Comparison of ENCODE assay signal across 23 cellular contexts in genomic region chr2:127683056-127683455, GRCh38. TPM values are rescaled to one million over a fixed set of nuclear protein-coding genes. Genes with fewer than 3 reads are reported as not detected.
DNase-seq lines count a peak whose midpoint lies in the region; ATAC-seq and TF ChIP-seq lines count a peak whose summit lies in the region.
"Had no signal": no experiment of that assay in that cellular context is flagged by ENCODE, and none has a peak within 500 bp of the region (broad histone marks: within the 10 kb centered on the region; RNA-seq: fewer than 3 reads in every experiment).

No MANE protein-coding gene starts in this region.

- no peaks in the 10 kb centered on the region for H3K79me2 ChIP-seq in hepatocyte
- H3K79me2 ChIP-seq in smooth muscle cell (ENCODE audit: low read depth) = no peaks in the 10 kb centered on the region

- peaks cover 8 to 23% of the 10 kb centered on the region in 2 donors for H3K4me1 ChIP-seq in ascending aorta
- H3K4me1 ChIP-seq in hepatocyte (ENCODE audit: insufficient read depth) = peaks cover 36% of the 10 kb centered on the region
- H3K4me1 ChIP-seq in smooth muscle cell (ENCODE audit: low read depth) = peaks cover 16% of the 10 kb centered on the region
- H3K4me1 ChIP-seq: SJSA1 had no signal

- H3K4me2 ChIP-seq in hepatocyte (no peak overlapping the region), smooth muscle cell (peak overlapping the region; percentile 64)

- intact Hi-C loops in ascending aorta (cut with DNase I) = no loop called here

- no peaks in the 10 kb centered on the region for H3K9me2 ChIP-seq in hepatocyte (replicated peaks; ENCODE audit: insufficient read depth)

- no peak overlapping the region for H3K9ac ChIP-seq in smooth muscle cell (ENCODE audit: low read depth)
- H3K9ac ChIP-seq: GM23248 had no signal

- no peak overlapping the region for H3K4me3 Mint-ChIP-seq in endothelial cell (ENCODE audit: unreplicated experiment)
- H3K4me3 Mint-ChIP-seq: CD8-positive, alpha-beta T cell; H9 had no signal

- TF ChIP-seq CTCF in ascending aorta (IDR thresholded peaks at IDR 0.05) (no peak), hepatocyte (IDR thresholded peaks at IDR 0.05; ENCODE audit: poor library complexity) (no peak), smooth muscle cell (IDR thresholded peaks at IDR 0.05; ENCODE audit: borderline replicate concordance, insufficient read depth, poor library complexity, severe bottlenecking) (no peak), endothelial cell (IDR thresholded peaks at IDR 0.05; ENCODE audit: unreplicated experiment) (no peak)

- H2AFZ ChIP-seq in hepatocyte (no peak overlapping the region), smooth muscle cell (ENCODE audit: low read depth) (no peak overlapping the region)
- H2AFZ ChIP-seq: GM23248 had no signal

- DNase-seq in ascending aorta (ENCODE audit: low spot score in 2 of 2) (no peak), hepatocyte (ENCODE audit: low spot score) (no peak), smooth muscle cell (lab: John Stamatoyannopoulos, UW; ENCODE audit: unreplicated experiment) (no peak), endothelial cell (ENCODE audit: low spot score) (no peak)
- no peak for DNase-seq in activated naive CD4-positive, alpha-beta T cell (lab: John Stamatoyannopoulos, UW)
- DNase-seq: C1 segment of cervical spinal cord; CD8-positive, alpha-beta T cell; DND-41; GM23248; H9; KG1; NCI-H1092 treated with DMSO at 0.1 percent for 48 hours; NCI-H1436 treated with DMSO at 0.1 percent for 48 hours; NCI-H2029; NCI-H345; NCI-H524; OCI-M1 had no signal

- H4K20me1 ChIP-seq in hepatocyte (ENCODE audit: insufficient read depth, poor library complexity, severe bottlenecking) (no peaks in the 10 kb centered on the region), smooth muscle cell (ENCODE audit: low read depth) (no peaks in the 10 kb centered on the region)

- H3K9me3 ChIP-seq in ascending aorta (no peaks in the 10 kb centered on the region), hepatocyte (ENCODE audit: low read depth) (no peaks in the 10 kb centered on the region), smooth muscle cell (replicated peaks; ENCODE audit: low read depth) (no peaks in the 10 kb centered on the region)
- H3K9me3 ChIP-seq: SJSA1 had no signal

- no peak for ATAC-seq in GM19397 (IDR thresholded peaks at IDR 0.05; ENCODE audit: unreplicated experiment)
- ATAC-seq in GM21367 (IDR thresholded peaks at IDR 0.05; ENCODE audit: unreplicated experiment) = no peak
- ATAC-seq: CD8-positive, alpha-beta T cell; GM12878 had no signal

- H3K9me3 Mint-ChIP-seq in endothelial cell (ENCODE audit: unreplicated experiment) = no peaks in the 10 kb centered on the region

- peaks cover 30% of the 10 kb centered on the region for H3F3A ChIP-seq in smooth muscle cell (ENCODE audit: low read depth)

- H3K27ac Mint-ChIP-seq in endothelial cell (ENCODE audit: unreplicated experiment) = no peak overlapping the region
- H3K27ac Mint-ChIP-seq: CD8-positive, alpha-beta T cell had no signal

- H3K27me3 Mint-ChIP-seq in endothelial cell (ENCODE audit: unreplicated experiment) = peaks cover 3% of the 10 kb centered on the region

- H3K4me3 ChIP-seq in ascending aorta = no peak overlapping the region
- no peak overlapping the region for H3K4me3 ChIP-seq in hepatocyte
- no peak overlapping the region for H3K4me3 ChIP-seq in smooth muscle cell
- H3K4me3 ChIP-seq: GM12878, GM23248, SJSA1 had no signal

- H3K36me3 Mint-ChIP-seq in endothelial cell (ENCODE audit: low read depth, unreplicated experiment) = no peaks in the 10 kb centered on the region
- H3K36me3 Mint-ChIP-seq: CD8-positive, alpha-beta T cell had no signal

- H3K36me3 ChIP-seq in ascending aorta = no peaks in the 10 kb centered on the region
- H3K36me3 ChIP-seq in hepatocyte (replicated peaks; ENCODE audit: insufficient read depth, low read depth) = no peaks in the 10 kb centered on the region
- no peaks in the 10 kb centered on the region for H3K36me3 ChIP-seq in smooth muscle cell (ENCODE audit: low read depth)
- H3K36me3 ChIP-seq: SJSA1 had no signal

- H3K27me3 ChIP-seq in ascending aorta = no peaks in the 10 kb centered on the region
- peaks cover 3% of the 10 kb centered on the region for H3K27me3 ChIP-seq in hepatocyte
- H3K27me3 ChIP-seq in smooth muscle cell (ENCODE audit: low read depth) = peaks cover 2% of the 10 kb centered on the region
- H3K27me3 ChIP-seq: SJSA1 had no signal

- H3K4me1 Mint-ChIP-seq in endothelial cell (ENCODE audit: unreplicated experiment) = peaks cover 5% of the 10 kb centered on the region

- H3K27ac ChIP-seq in ascending aorta = peak overlapping the region; percentile 12 to 55
- peak overlapping the region; percentile 55 for H3K27ac ChIP-seq in hepatocyte
- H3K27ac ChIP-seq in smooth muscle cell (ENCODE audit: low read depth) = peak overlapping the region; percentile 78
- H3K27ac ChIP-seq: GM23248, SJSA1 had no signal

RNA-seq across cellular contexts. Expression of gene LIMS2, which starts 7.7 kb away (rescaled TPM):
- total RNA-seq in ascending aorta (169 TPM), hepatocyte (3.9 and 4.0 TPM in 2 replicates), smooth muscle cell (8.4 and 9.7 TPM in 2 replicates), endothelial cell (ENCODE audit: unreplicated experiment) (3.8 TPM)
- polyA plus RNA-seq in hepatocyte (8.3 and 14.9 TPM in 2 replicates), smooth muscle cell (21.0 and 22.3 TPM in 2 replicates)

RNA-seq across cellular contexts. Expression of gene SFT2D3, which starts 18.2 kb away (rescaled TPM):
- total RNA-seq in ascending aorta (8.3 TPM), hepatocyte (10.2 and 10.7 TPM in 2 replicates), smooth muscle cell (7.0 and 7.3 TPM in 2 replicates), endothelial cell (ENCODE audit: unreplicated experiment) (4.9 TPM)
- polyA plus RNA-seq in hepatocyte (1.6 TPM in 1 of 2 replicates, not detected in the other), smooth muscle cell (not detected in 2 replicates)
- polyA plus RNA-seq: GM23248 had no signal

RNA-seq across cellular contexts. Expression of gene GPR17, which starts 37.1 kb away (rescaled TPM):
- total RNA-seq in ascending aorta = not detected
- total RNA-seq in hepatocyte = not detected in 2 replicates
- polyA plus RNA-seq in hepatocyte = 0.39 TPM in 1 of 2 replicates, not detected in the other
- total RNA-seq in smooth muscle cell = not detected in 2 replicates
- not detected in 2 replicates for polyA plus RNA-seq in smooth muscle cell
- 0.15 TPM for total RNA-seq in endothelial cell (ENCODE audit: unreplicated experiment)
- total RNA-seq: CD8-positive, alpha-beta T cell; GM12878; GM23248; HFFc6; HT1080; SJSA1 had no signal
- polyA plus RNA-seq: GM12878 had no signal

Comparison
In these comparisons a context has a peak if more than half of its experiments do, and no peak if none do; other contexts are left out.
1. RNA of gene LIMS2, which starts 7.7 kb away (total RNA-seq): 169 TPM in ascending aorta (single experiment); 8.4 to 9.7 TPM in smooth muscle cell, 3.9 to 4.0 TPM in hepatocyte and 3.8 TPM in endothelial cell (single experiment); every median in the first group is over 10 times any median in the second.
2. Peak in every context shown above with its lines, with median percentiles within 50 percentile points of each other: H3K27ac ChIP-seq.